In the genomic region with DNA sequence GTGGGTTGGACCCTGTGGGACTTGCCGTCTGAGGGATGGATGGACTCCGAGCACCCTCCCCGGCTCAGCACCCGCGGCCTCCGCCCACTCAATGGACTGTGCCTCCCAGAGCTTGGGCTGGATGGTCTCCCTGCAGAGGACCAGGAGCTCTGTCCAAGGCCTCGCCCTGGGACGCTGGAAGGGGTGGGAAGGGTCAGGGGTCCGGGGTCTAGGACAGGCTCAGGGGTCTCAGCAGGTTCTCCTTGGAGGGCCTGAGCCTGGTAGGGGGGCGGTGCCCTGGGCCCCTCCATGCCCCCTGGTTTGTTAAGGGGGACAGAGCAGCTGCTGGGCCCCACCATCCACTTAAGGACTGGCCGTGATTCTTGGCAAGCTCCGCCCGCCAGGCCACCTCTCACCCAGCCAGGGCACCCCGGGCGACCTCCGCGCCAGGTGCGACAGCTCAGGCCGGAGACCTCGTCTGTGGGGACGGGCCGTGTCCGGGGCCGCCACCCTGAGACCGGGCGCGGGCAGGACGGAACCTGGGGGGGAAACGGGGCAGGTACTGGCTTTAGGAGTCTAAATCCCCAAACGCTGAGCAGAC, we compare ENCODE assay signal across 9 cellular contexts. TPM values are rescaled to one million over a fixed set of nuclear protein-coding genes. Genes with fewer than 3 reads are reported as not detected.
A peak's percentile ranks its signal among the peaks of the same experiment; 100 is the strongest.
DNase-seq lines count a peak whose midpoint lies in the region; ATAC-seq, FAIRE-seq and TF ChIP-seq lines count a peak whose summit lies in the region.
"Had no signal": no experiment of that assay in that cellular context is flagged by ENCODE, and none has a peak within 500 bp of the region (broad histone marks: within the 10 kb centered on the region; RNA-seq: fewer than 3 reads in every experiment).

No MANE protein-coding gene starts in this region.

- H2AK5ac ChIP-seq in H1 (ENCODE audit: low read depth, low read length), result no peak overlapping the region

- POLR2A ChIA-PET in H1 (lab: Charles Lee; ENCODE audit: partially characterized antibody), result interaction anchor here (0.6 to 2.0 kb wide), 7 partner anchors 12 to 378 kb away, joined by 3 to 6 read pairs (median 4); a partner anchor contains a TSS

- H2BK12ac ChIP-seq in H1 (ENCODE audit: low read depth, low read length), result no peak overlapping the region

- peaks cover 4 to 22% of the 10 kb centered on the region in 2 experiments for H4K20me1 ChIP-seq in H1 (replicated peaks in 1 of 2; ENCODE audit: control insufficient read depth in 1 of 2, insufficient read depth in 2 of 2, low read length in 2 of 2)

- no peaks in the 10 kb centered on the region for H3K79me2 ChIP-seq in H1 (ENCODE audit: control insufficient read depth in 1 of 2, insufficient read depth in 2 of 2, low read length in 2 of 2)

- peak; percentile 25 to 28 for DNase-seq in activated CD4-positive, alpha-beta T cell treated with anti-CD3 and anti-CD28 coated beads for 4 hours
- no peak for DNase-seq in activated CD4-positive, alpha-beta T cell treated with anti-CD3 and anti-CD28 coated beads, Interleukin-2, amount 50 U/mL, for 4 hours
- peak; percentile 73 for DNase-seq in RWPE2 (ENCODE audit: low spot score)
- peak in 1 of 2 experiments; percentile 48 for DNase-seq in H1 (ENCODE audit: low read depth in 1 of 2, low spot score in 2 of 2)
- DNase-seq in aorta, result peak; percentile 64 to 80
- DNase-seq in RCC 7860 (ENCODE audit: low spot score), result no peak

- peaks cover 15% of the 10 kb centered on the region for H3K27me3 ChIP-seq in RWPE2 (ENCODE audit: insufficient read depth, poor library complexity, severe bottlenecking)
- H3K27me3 ChIP-seq in H1 (replicated peaks in 1 of 4; ENCODE audit: control insufficient read depth in 3 of 4, extremely low read depth in 1 of 4, insufficient read depth in 3 of 4, low read length in 3 of 4), result peaks cover 13 to 35% (median 28%) of the 10 kb centered on the region in 4 experiments
- H3K27me3 ChIP-seq in muscle layer of duodenum (ENCODE audit: low read depth, low read length), result peaks cover 12% of the 10 kb centered on the region
- H3K27me3 ChIP-seq in aorta (ENCODE audit: control insufficient read depth in 1 of 2, insufficient read depth in 2 of 2, low read length in 1 of 2), result no peaks in the 10 kb centered on the region

- no peak overlapping the region for H2BK20ac ChIP-seq in H1 (ENCODE audit: low read length)

- no peak overlapping the region for H2AFZ ChIP-seq in H1 (ENCODE audit: low read length)

- 27% methylated on average over 26 of the region's 30 CpGs; no CpG with 5 or more reads in 1 of the 2 experiments for WGBS in H1 (ENCODE audit: extremely low coverage in 1 of 2, insufficient coverage in 1 of 2, insufficient read length in 1 of 2, insufficient replicate concordance in 2 of 2, low coverage in 1 of 2, low lambda C conversion rate in 2 of 2, missing lambda C conversion rate in 1 of 2), 2 experiments
- 10 to 18% methylated on average over 29 to 30 of the region's 30 CpGs for WGBS in aorta, 2 donors

- peaks cover 16% of the 10 kb centered on the region for H3K36me3 ChIP-seq in RWPE2 (ENCODE audit: low read depth)
- H3K36me3 ChIP-seq in H1 (ENCODE audit: control insufficient read depth in 2 of 4, insufficient read depth in 4 of 4, low read length in 3 of 4), result 0 out of 8 replicates have a peak, but pooled peaks cover 0 to 2% (median 0%) of the 10 kb centered on the region in 4 experiments
- peaks cover 0 to under 1% of the 10 kb centered on the region in 2 donors for H3K36me3 ChIP-seq in muscle layer of duodenum (ENCODE audit: control insufficient read depth in 1 of 2, insufficient read depth in 2 of 2, low read length in 2 of 2)
- no peaks in the 10 kb centered on the region for H3K36me3 ChIP-seq in aorta (ENCODE audit: control insufficient read depth in 1 of 2, insufficient read depth in 2 of 2, low read length in 1 of 2)

- H3K14ac ChIP-seq in H1 (ENCODE audit: insufficient read length), result no peak overlapping the region

- no peak overlapping the region for H2BK120ac ChIP-seq in H1 (replicated peaks; ENCODE audit: low read depth, low read length)

- peaks cover 15% of the 10 kb centered on the region; the same call in 1 of the 2 replicates for H3K23me2 ChIP-seq in H1 (ENCODE audit: low read depth, low read length)

- peak overlapping the region; percentile 54 for H4K91ac ChIP-seq in H1 (replicated peaks; ENCODE audit: insufficient read length, low read length)

- H3K4me3 ChIP-seq in RWPE2 (ENCODE audit: severe bottlenecking) (peak overlapping the region; percentile 81), H1 (ENCODE audit: extremely low read depth in 1 of 4, insufficient read depth in 2 of 4, low read depth in 3 of 4, low read length in 4 of 4) (peak overlapping the region; percentile 44 to 67 (median 48)), muscle layer of duodenum (ENCODE audit: low read depth in 1 of 2, low read length in 2 of 2) (peak overlapping the region; percentile 55 to 80), aorta (ENCODE audit: low read length in 2 of 2) (peak overlapping the region; percentile 3 to 9)

- H3K4ac ChIP-seq in H1 (replicated peaks; ENCODE audit: insufficient read length, low read depth, low read length), result no peak overlapping the region

- TF ChIP-seq CTCF in RWPE2 (IDR thresholded peaks at IDR 0.05; ENCODE audit: poor library complexity, severe bottlenecking), result no peak
- no peak for TF ChIP-seq CTCF in H1 (IDR thresholded peaks at IDR 0.05; ENCODE audit: control extremely low read depth in 1 of 3, insufficient read depth in 1 of 3, low read depth in 1 of 3, low read length in 3 of 3)

- peak overlapping the region; percentile 96 for H4K8ac ChIP-seq in H1 (ENCODE audit: extremely low read depth, insufficient read depth, low read length)

- peak overlapping the region; percentile 59 for H3K56ac ChIP-seq in H1 (replicated peaks; ENCODE audit: insufficient read length, low read depth, low read length)

- ATAC-seq in HG02840 (IDR thresholded peaks at IDR 0.05; ENCODE audit: low FRiP score, unreplicated experiment), result peak; percentile 7
- ATAC-seq in RWPE2 (ENCODE audit: low read depth), result peak; percentile 10
- peak; percentile 37 for ATAC-seq in aorta (ENCODE audit: low FRiP score)

- intact Hi-C loops in aorta (cut with DNase I), result loop anchor here in 1 of 2 donors (10.0 kb wide), 1 partner anchor 143 kb away; a partner anchor contains a TSS

- H2BK5ac ChIP-seq in H1 (ENCODE audit: low read depth, low read length), result no peak overlapping the region

- no peaks in the 10 kb centered on the region for H3K4me1 ChIP-seq in RWPE2 (ENCODE audit: insufficient read depth, poor library complexity, severe bottlenecking)
- H3K4me1 ChIP-seq in H1 (replicated peaks in 1 of 4; ENCODE audit: control insufficient read depth in 3 of 4, insufficient read depth in 4 of 4, low read length in 3 of 4), result peaks cover 0 to 11% (median 6%) of the 10 kb centered on the region in 4 experiments; a peak in 4 of 7 replicates
- H3K4me1 ChIP-seq in muscle layer of duodenum (ENCODE audit: control insufficient read depth in 1 of 2, insufficient read depth in 2 of 2, low read length in 2 of 2), result peaks cover 7 to 32% of the 10 kb centered on the region in 2 donors
- no peaks in the 10 kb centered on the region for H3K4me1 ChIP-seq in aorta (ENCODE audit: control insufficient read depth in 1 of 2, insufficient read depth in 2 of 2, low read length in 2 of 2)

- peak overlapping the region; percentile 60; the same call in 1 of the 2 replicates for H3K18ac ChIP-seq in H1 (ENCODE audit: extremely low read depth, low read length)

- H4K5ac ChIP-seq in H1 (ENCODE audit: insufficient read length, low read depth, low read length), result peak overlapping the region; percentile 86

- H3K27ac ChIP-seq in RWPE2 (ENCODE audit: poor library complexity, severe bottlenecking) (peak overlapping the region; percentile 50), H1 (ENCODE audit: low read depth, low read length) (no peak overlapping the region), muscle layer of duodenum (ENCODE audit: low read length) (peak overlapping the region; percentile 23), aorta (ENCODE audit: low read depth in 1 of 2, low read length in 2 of 2) (no peak overlapping the region)

- H2BK15ac ChIP-seq in H1 (ENCODE audit: low read length), result no peak overlapping the region

- H3K4me2 ChIP-seq in H1 (ENCODE audit: insufficient read depth in 1 of 2, low read depth in 2 of 2, low read length in 2 of 2), result peak overlapping the region; percentile 44 to 81

- H3K9ac ChIP-seq in H1 (replicated peaks in 1 of 4; ENCODE audit: extremely low read depth in 1 of 4, low read depth in 3 of 4, low read length in 3 of 4), result peak overlapping the region in 3 of 4 experiments; percentile 35 to 56 (median 51); a peak in 4 of 7 replicates

- CTCF ChIA-PET in H1 (lab: Charles Lee; ENCODE audit: partially characterized antibody), result interaction anchor here (1.0 to 1.4 kb wide), 3 partner anchors 26 to 100 kb away, joined by 3 to 5 read pairs (median 3); no protein-coding TSS in a partner anchor

- TF ChIP-seq POLR2A in H1 (IDR thresholded peaks at IDR 0.05; ENCODE audit: control extremely low read depth in 1 of 2, low read depth in 2 of 2, low read length in 2 of 2), result no peak

- H3K23ac ChIP-seq in H1 (ENCODE audit: insufficient read length), result no peak overlapping the region

- FAIRE-seq in H1 (lab: Jason Lieb, UNC), result no peak
- no peak for FAIRE-seq in RCC 7860 (lab: Jason Lieb, UNC)
- FAIRE-seq: endometrium had no signal

- H3K79me1 ChIP-seq in H1 (ENCODE audit: low read depth, low read length), result no peaks in the 10 kb centered on the region; the same call in 1 of the 2 replicates

- no peak for TF ChIP-seq EP300 in H1 (IDR thresholded peaks at IDR 0.05; ENCODE audit: borderline replicate concordance in 1 of 2, low read depth in 2 of 2, low read length in 2 of 2)

- TF ChIP-seq RAD21 in H1 (IDR thresholded peaks at IDR 0.05 in 1 of 2, conservative IDR thresholded peaks at IDR 0.05 in 1 of 2; ENCODE audit: low read depth in 2 of 2, low read length in 2 of 2), result no peak

- H3K9me3 ChIP-seq in RWPE2 (ENCODE audit: severe bottlenecking) (no peaks in the 10 kb centered on the region), H1 (ENCODE audit: insufficient read depth in 2 of 2, low read depth in 1 of 2, low read length in 1 of 2) (no peaks in the 10 kb centered on the region), muscle layer of duodenum (ENCODE audit: control insufficient read depth in 1 of 2, low read length in 2 of 2) (no peaks in the 10 kb centered on the region), aorta (ENCODE audit: control insufficient read depth, low read length) (no peaks in the 10 kb centered on the region)

RNA-seq across cellular contexts. Expression of a gene that starts 29.2 kb away (rescaled TPM):
- total RNA-seq in H1 (2021; fragmentation: NEBNext Ultra II Directional; extraction: Animal tissue kit (Norgen Biotek cat#: 25700)), result 27.5 and 30.0 TPM in 2 replicates
- polyA plus RNA-seq in H1 (2011; rRNA removed), result 14.4 and 19.5 TPM in 2 replicates
- polyA plus RNA-seq in H1 (2011; cell fraction: cytosol; rRNA removed), result 17.3 TPM
- 38.7 TPM for polyA plus RNA-seq in H1 (2011; cell fraction: nucleus; rRNA removed)
- polyA plus RNA-seq in H1 (2012, experiment 1 of 2), result 24.9 to 34.9 TPM (median 31.8 TPM) in 4 replicates
- polyA plus RNA-seq in H1 (2012, experiment 2 of 2), result 19.3 TPM
- 16.3 TPM for polyA plus RNA-seq in H1 (2013, experiment 1 of 2)
- polyA plus RNA-seq in H1 (2013, experiment 2 of 2), result 14.9 TPM
- 16.7 and 19.2 TPM in 2 replicates for polyA minus RNA-seq in H1 (2011; rRNA and poly(A)+ RNA removed)
- 12.9 TPM for polyA minus RNA-seq in H1 (2011; cell fraction: cytosol; rRNA and poly(A)+ RNA removed)
- 14.7 TPM for polyA minus RNA-seq in H1 (2011; cell fraction: nucleus; rRNA and poly(A)+ RNA removed)
- total RNA-seq in aorta, result 10 to 100 TPM; 54.6 to 65.2 TPM
- 10 to 100 TPM; 31.3 to 88.9 TPM for polyA plus RNA-seq in aorta

RNA-seq across cellular contexts. Expression of a gene that starts 52.1 kb away (rescaled TPM):
- 0.95 and 1.1 TPM in 2 replicates for total RNA-seq in H1 (2021; fragmentation: NEBNext Ultra II Directional; extraction: Animal tissue kit (Norgen Biotek cat#: 25700))
- polyA plus RNA-seq in H1 (2011; rRNA removed) (1.0 and 1.3 TPM in 2 replicates), aorta (1 to 10 TPM in 1 of 2 donors, under 1 TPM in 1; 0.59 to 4.3 TPM)
- 1.4 TPM for polyA plus RNA-seq in H1 (2011; cell fraction: cytosol; rRNA removed)
- polyA plus RNA-seq in H1 (2011; cell fraction: nucleus; rRNA removed), result 1.9 TPM
- 1.1 to 1.3 TPM (median 1.2 TPM) in 4 replicates for polyA plus RNA-seq in H1 (2012, experiment 1 of 2)
- 1.6 TPM for polyA plus RNA-seq in H1 (2012, experiment 2 of 2)
- polyA plus RNA-seq in H1 (2013, experiment 1 of 2), result 1.5 TPM
- 1.2 TPM for polyA plus RNA-seq in H1 (2013, experiment 2 of 2)
- polyA minus RNA-seq in H1 (2011; rRNA and poly(A)+ RNA removed), result 0.46 and 0.47 TPM in 2 replicates
- 0.95 TPM for polyA minus RNA-seq in H1 (2011; cell fraction: cytosol; rRNA and poly(A)+ RNA removed)
- 1.4 TPM for polyA minus RNA-seq in H1 (2011; cell fraction: nucleus; rRNA and poly(A)+ RNA removed)
- total RNA-seq in aorta, result under 1 TPM; 0.93 to 0.97 TPM

Comparison
In these comparisons a context has a peak if more than half of its experiments do, and no peak if none do; other contexts are left out.
1. DNase-seq: peak in activated CD4-positive, alpha-beta T cell treated with anti-CD3 and anti-CD28 coated beads for 4 hours (2 of 2), RWPE2 (single experiment) and aorta (2 of 2); none in activated CD4-positive, alpha-beta T cell treated with anti-CD3 and anti-CD28 coated beads, Interleukin-2, amount 50 U/mL, for 4 hours (0 of 2) and RCC 7860 (single experiment).
2. H3K27ac ChIP-seq: peak in RWPE2 (single experiment) and muscle layer of duodenum (single experiment); none in H1 (single experiment) and aorta (0 of 2).
3. H3K4me3 ChIP-seq: peak in every context shown above with its lines; median percentile 81 in RWPE2; 68 in muscle layer of duodenum; 48 in H1; 6 in aorta.
4. Peak in every context shown above with its lines, with median percentiles within 50 percentile points of each other: ATAC-seq.